In genomic region chr6:96851858-96852257, GRCh38 we compare ENCODE assay signal across 27 cellular contexts.
"Had no signal": no experiment of that assay in that cellular context is flagged by ENCODE, and none has a peak within 500 bp of the region (broad histone marks: within the 10 kb centered on the region; RNA-seq: fewer than 3 reads in every experiment).

No MANE protein-coding gene starts in this region.

- H3K36me3 ChIP-seq: lower lobe of right lung, pancreas, prostate gland, right lobe of liver, stomach, thyroid gland, transverse colon, upper lobe of left lung, vagina had no signal

- H3K4me3 ChIP-seq: lower lobe of right lung, pancreas, prostate gland, right lobe of liver, skin epidermis, stomach, thyroid gland, transverse colon, upper lobe of left lung, vagina had no signal

- H3K9me3 ChIP-seq: lower lobe of right lung, pancreas, prostate gland, right lobe of liver, testis, thyroid gland, transverse colon, upper lobe of left lung, vagina had no signal

- H3K27me3 ChIP-seq: pancreas, right lobe of liver, stomach, testis, thyroid gland, transverse colon, upper lobe of left lung, vagina had no signal

- ATAC-seq: lower lobe of right lung; naive thymus-derived CD8-positive, alpha-beta T cell; pancreas; right lobe of liver; stimulated activated naive B cell treated with anti-CD40 and anti-IgM and Interleukin-4, amounts not matched to agents 10 μg/mL and 1 μg/mL and 100 μg/mL, for 72 hours; stimulated activated naive CD8-positive, alpha-beta T cell treated with anti-CD3 and anti-CD28 coated beads, Interleukin-15, Interleukin-2, amounts not matched to agents 100 U/mL and 50 U/mL, for 24 hours had no signal

- H3K4me1 ChIP-seq: lower lobe of right lung, pancreas, prostate gland, right lobe of liver, stomach, testis, thyroid gland, transverse colon, upper lobe of left lung, vagina had no signal

- DNase-seq: hypothalamus; immature natural killer cell; kidney; lower lobe of right lung; mammary epithelial cell; mesenchymal stem cell; naive thymus-derived CD8-positive, alpha-beta T cell; nucleus accumbens; pancreas; posterior cingulate gyrus; retina; right lobe of liver; stimulated activated CD4-positive, alpha-beta T cell treated with anti-CD3 and anti-CD28 coated beads, Interleukin-12 subunit alpha, Interleukin-12 subunit beta, amount 100 ng/mL, for 4 hours; stimulated activated CD4-positive, alpha-beta T cell treated with anti-CD3 and anti-CD28 coated beads, Interleukin-15, amount 100 ng/mL, for 24 hours; stimulated activated CD4-positive, alpha-beta T cell treated with anti-CD3 and anti-CD28 coated beads, Interleukin-2, amount 100 ng/mL, for 24 hours; stimulated activated CD4-positive, alpha-beta T cell treated with anti-CD3 and anti-CD28 coated beads, Interleukin-4, amount 100 ng/mL, for 1 hour; stimulated activated naive B cell treated with anti-CD40 and anti-IgM and Interleukin-4, amounts not matched to agents 10 μg/mL and 1 μg/mL and 100 μg/mL, for 72 hours; stimulated activated naive CD8-positive, alpha-beta T cell treated with anti-CD3 and anti-CD28 coated beads, Interleukin-15, Interleukin-2, amounts not matched to agents 100 U/mL and 50 U/mL, for 24 hours; stomach; testis; thyroid gland; transverse colon; upper lobe of left lung had no signal

- FAIRE-seq: islet of Langerhans, kidney, pancreas had no signal

- H3K27ac ChIP-seq: lower lobe of right lung, pancreas, prostate gland, right lobe of liver, skin epidermis, stomach, testis, thyroid gland, transverse colon, upper lobe of left lung, vagina had no signal
